8 cellular contexts compared by ENCODE assay signal in the genomic region with DNA sequence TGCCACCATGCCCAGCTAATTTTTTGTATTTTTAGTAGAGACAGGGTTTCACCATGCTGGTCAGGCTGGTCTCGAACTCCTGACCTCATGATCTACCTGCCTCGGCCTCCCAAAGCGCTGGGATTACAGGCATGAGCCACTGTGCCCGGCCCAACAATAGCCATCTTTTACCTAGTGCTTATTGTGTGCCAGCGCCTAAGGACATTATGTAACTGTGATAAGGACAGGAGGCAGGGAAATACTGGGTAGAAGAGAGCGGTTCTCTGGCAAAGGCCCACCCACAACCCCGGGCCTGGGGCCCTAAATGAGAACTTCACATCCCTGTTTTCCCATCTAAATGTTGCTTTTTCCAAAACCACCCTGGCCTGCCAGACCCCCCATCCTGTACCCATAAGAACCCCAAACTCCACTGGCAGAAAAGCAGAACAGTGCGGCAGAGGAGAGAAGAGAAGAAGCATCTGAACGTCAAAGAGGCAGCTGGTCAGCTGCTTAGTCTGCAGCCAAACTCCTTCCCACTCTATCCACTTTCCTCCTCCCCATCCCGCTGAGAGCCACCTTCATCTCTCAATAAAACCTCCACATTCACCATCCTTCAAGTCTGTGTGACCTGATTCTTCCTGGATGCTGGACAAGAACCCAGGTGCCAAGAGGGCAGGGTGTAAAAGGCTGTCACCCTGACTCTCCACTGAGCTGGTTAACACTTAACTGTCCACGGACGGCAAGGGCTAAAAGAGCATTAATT. TPM values are rescaled to one million over a fixed set of nuclear protein-coding genes. Genes with fewer than 3 reads are reported as not detected.
DNase-seq lines count a peak whose midpoint lies in the region; ATAC-seq and TF ChIP-seq lines count a peak whose summit lies in the region.
"Not testable (repeated sequence)": the region's sequence is repeated elsewhere in the genome, so short reads cannot be mapped to it uniquely, and the experiment has no call there.

No MANE protein-coding gene starts in this region.

- H3K9me2 ChIP-seq in Karpas-422 (replicated peaks; ENCODE audit: insufficient read depth, low read length), result not testable (repeated sequence)

- not testable (repeated sequence) for H3K9me3 Mint-ChIP-seq in stimulated activated memory B cell treated with anti-CD40 and anti-IgM and Interleukin-4, amounts not matched to agents 10 μg/mL and 1 μg/mL and 100 μg/mL, for 72 hours

- intact Hi-C loops in Right ventricle myocardium superior (cut with DNase I); lower lobe of right lung (cut with DNase I); upper lobe of right lung (cut with DNase I): not testable (repeated sequence)

- not testable (repeated sequence) for H3K36me3 ChIP-seq in Karpas-422 (ENCODE audit: insufficient read depth, low read length); lower lobe of right lung; osteoblast (ENCODE audit: insufficient read depth, low read length); upper lobe of right lung

- DNase-seq in G401 (ENCODE audit: low spot score) (peak; percentile 79), Karpas-422 (peak; percentile 23), cerebellum (ENCODE audit: low spot score) (peak; percentile 45), osteoblast (ENCODE audit: insufficient read length, low spot score, missing footprints) (peak; percentile 80)
- not testable (repeated sequence) for DNase-seq in Right ventricle myocardium superior, lower lobe of right lung, upper lobe of right lung

- H3K4me3 Mint-ChIP-seq in stimulated activated memory B cell treated with anti-CD40 and anti-IgM and Interleukin-4, amounts not matched to agents 10 μg/mL and 1 μg/mL and 100 μg/mL, for 72 hours, result not testable (repeated sequence)

- not testable (repeated sequence) for H3K4me1 ChIP-seq in Karpas-422 (ENCODE audit: low read length); lower lobe of right lung; upper lobe of right lung
- peaks cover 16% of the 10 kb centered on the region for H3K4me1 ChIP-seq in osteoblast (ENCODE audit: insufficient read depth, low read length)

- not testable (repeated sequence) for H3K27ac ChIP-seq in Karpas-422 (ENCODE audit: low read length); lower lobe of right lung; osteoblast (ENCODE audit: low read depth, low read length); upper lobe of right lung

- not testable (repeated sequence) for H3K36me3 Mint-ChIP-seq in stimulated activated memory B cell treated with anti-CD40 and anti-IgM and Interleukin-4, amounts not matched to agents 10 μg/mL and 1 μg/mL and 100 μg/mL, for 72 hours

- not testable (repeated sequence) for H3K79me2 ChIP-seq in Karpas-422 (ENCODE audit: low read length); osteoblast (ENCODE audit: insufficient read depth, low read length)

- ATAC-seq in Right ventricle myocardium superior (ENCODE audit: poor library complexity) (peak; percentile 55), lower lobe of right lung (peak; percentile 22 to 73), upper lobe of right lung (peak; percentile 57)
- ATAC-seq in stimulated activated memory B cell treated with anti-CD40 and anti-IgM and Interleukin-4, amounts not matched to agents 10 μg/mL and 1 μg/mL and 100 μg/mL, for 72 hours, result not testable (repeated sequence)

- H3K4me3 ChIP-seq in Karpas-422 (ENCODE audit: low read length); lower lobe of right lung; osteoblast (ENCODE audit: insufficient read depth, low read length); upper lobe of right lung: not testable (repeated sequence)

- H3K9me3 ChIP-seq in Karpas-422 (ENCODE audit: low read length); lower lobe of right lung; osteoblast (ENCODE audit: low read depth, low read length); upper lobe of right lung: not testable (repeated sequence)

- in situ Hi-C loops in G401 (cut with HindIII; ENCODE audit: low sequenced_read_pairs), result not testable (repeated sequence)

- not testable (repeated sequence) for H2AFZ ChIP-seq in Karpas-422 (ENCODE audit: low read length); osteoblast (ENCODE audit: low read length)

- H3K27me3 ChIP-seq in Karpas-422 (ENCODE audit: low read length); lower lobe of right lung (ENCODE audit: low read depth); osteoblast (ENCODE audit: insufficient read depth, low read length); upper lobe of right lung: not testable (repeated sequence)

- H3K27me3 Mint-ChIP-seq in stimulated activated memory B cell treated with anti-CD40 and anti-IgM and Interleukin-4, amounts not matched to agents 10 μg/mL and 1 μg/mL and 100 μg/mL, for 72 hours, result not testable (repeated sequence)

- peak overlapping the region; percentile 19 for H3K27ac Mint-ChIP-seq in stimulated activated memory B cell treated with anti-CD40 and anti-IgM and Interleukin-4, amounts not matched to agents 10 μg/mL and 1 μg/mL and 100 μg/mL, for 72 hours

- not testable (repeated sequence) for H3K9ac ChIP-seq in Karpas-422 (ENCODE audit: low read length)

- not testable (repeated sequence) for H3K4me1 Mint-ChIP-seq in stimulated activated memory B cell treated with anti-CD40 and anti-IgM and Interleukin-4, amounts not matched to agents 10 μg/mL and 1 μg/mL and 100 μg/mL, for 72 hours

- TF ChIP-seq CTCF in lower lobe of right lung (IDR thresholded peaks at IDR 0.05); osteoblast (IDR thresholded peaks at IDR 0.05; ENCODE audit: extremely low read depth, low read depth, low read length); upper lobe of right lung (IDR thresholded peaks at IDR 0.05): not testable (repeated sequence)

- not testable (repeated sequence) for H3K4me2 ChIP-seq in Karpas-422 (ENCODE audit: low read depth, low read length, poor library complexity, severe bottlenecking); osteoblast (ENCODE audit: insufficient read depth, low read length)

- not testable (repeated sequence) for H4K20me1 ChIP-seq in Karpas-422 (ENCODE audit: insufficient read depth, low read depth, low read length); osteoblast (ENCODE audit: insufficient read depth, low read length)

RNA-seq across cellular contexts. Expression of a gene that starts 8.9 kb away (rescaled TPM):
- 1.7 and 5.1 TPM in 2 replicates for total RNA-seq in G401 (2014; rRNA removed; shearing (Covaris generic))
- 24.5 and 31.9 TPM in 2 replicates for total RNA-seq in Karpas-422 (2014; rRNA removed; shearing (Covaris generic); ENCODE audit: low replicate concordance)
- total RNA-seq in cerebellum (23.5 TPM), Right ventricle myocardium superior (23.9 TPM), lower lobe of right lung (50.2 TPM), osteoblast (35.8 and 38.3 TPM in 2 replicates), upper lobe of right lung (47.4 TPM)
